ENCODE assay signal across 9 cellular contexts in genomic region chr7:150375662-150376521, GRCh38. TPM values are rescaled to one million over a fixed set of nuclear protein-coding genes. Genes with fewer than 3 reads are reported as not detected.
DNase-seq lines count a peak whose midpoint lies in the region; ATAC-seq, FAIRE-seq and TF ChIP-seq lines count a peak whose summit lies in the region.
"Had no signal": no experiment of that assay in that cellular context is flagged by ENCODE, and none has a peak within 500 bp of the region (broad histone marks: within the 10 kb centered on the region; RNA-seq: fewer than 3 reads in every experiment).

No MANE protein-coding gene starts in this region.

- CTCF ChIA-PET in GM12878 (lab: Yijun Ruan, JAX) = interaction anchor here (1.5 to 2.1 kb wide), 4 partner anchors 15 to 46 kb away, joined by 3 to 22 read pairs (median 6); a partner anchor contains a TSS

- TF ChIP-seq RAD21 in GM12878 (IDR thresholded peaks at IDR 0.05; ENCODE audit: insufficient read depth, low read depth, low read length) = no peak

- FAIRE-seq in GM12878 (lab: Jason Lieb, UNC) = peak; percentile 70
- FAIRE-seq: H54 had no signal

- peaks cover 54% of the 10 kb centered on the region for H3K4me1 ChIP-seq in GM12878 (ENCODE audit: control insufficient read depth, insufficient read depth, low read length)

- BruUV-seq in GM12878 (replicated peaks; lab: Mats Ljungman, UMichigan) = no TSS peak

- intact Hi-C loops in GM12878 (cut with micrococcal nuclease; ENCODE audit: unreplicated experiment) = loop anchor here (5.0 kb wide), 1 partner anchor 291 kb away; no protein-coding TSS in a partner anchor

- H3K27me3 Mint-ChIP-seq in IgD-negative memory B cell = peaks cover 1% of the 10 kb centered on the region

- H3K4me2 ChIP-seq in GM12878 (ENCODE audit: control insufficient read depth, insufficient read depth) = peak overlapping the region; percentile 60

- H3K9me3 Mint-ChIP-seq in IgD-negative memory B cell = no peaks in the 10 kb centered on the region

- H3K36me3 ChIP-seq in GM12878 (ENCODE audit: control insufficient read depth in 2 of 2, insufficient read depth in 2 of 2, low read length in 1 of 2) (peaks cover 11 to 17% of the 10 kb centered on the region in 2 experiments; a peak in 3 of 4 replicates), MG63 (peaks cover 2% of the 10 kb centered on the region)

- peak overlapping the region; percentile 89 to 93 (median 92) for H3K27ac Mint-ChIP-seq in IgD-negative memory B cell

- no peak overlapping the region for H2AFZ ChIP-seq in GM12878 (ENCODE audit: control insufficient read depth, low read depth, low read length)

- DNase-seq in GM12878 (ENCODE audit: low read depth, low spot score) (no peak), A172 (ENCODE audit: low spot score) (no peak), MG63 (no peak), NCI-H345 (lab: John Stamatoyannopoulos, UW) (no peak), iPS-NIHi7 (ENCODE audit: extremely low spot score) (no peak)
- peak; percentile 35 to 58 for DNase-seq in stimulated activated CD4-positive, alpha-beta T cell treated with anti-CD3 and anti-CD28 coated beads, Interleukin-2, amount 100 ng/mL, for 24 hours

- in situ Hi-C loops in GM12878 (cut with MboI) = no loop called here

- peak in 1 of 2 experiments; percentile 50; a peak in 1 of 4 replicates for TF ChIP-seq EP300 in GM12878 (IDR thresholded peaks at IDR 0.05; ENCODE audit: borderline replicate concordance in 1 of 2, control insufficient read depth in 1 of 2, low read depth in 2 of 2, low read length in 2 of 2)

- peak overlapping the region; percentile 97 for H3K27ac ChIP-seq in GM12878 (ENCODE audit: control insufficient read depth, insufficient read depth)

- RAD21 ChIA-PET in GM12878 (lab: Charles Lee; ENCODE audit: unreplicated experiment) = interaction anchor here (1.0 to 2.9 kb wide), 6 partner anchors 9 to 310 kb away, joined by 3 to 15 read pairs (median 4); partner anchors contain the start of gene GIMAP2

- ATAC-seq in GM18870 (IDR thresholded peaks at IDR 0.05; ENCODE audit: unreplicated experiment) (peak; percentile 25), GM12878 (peak; percentile 19)

- H3K79me2 ChIP-seq in GM12878 (ENCODE audit: control insufficient read depth, insufficient read depth, low read length) = peaks cover 57% of the 10 kb centered on the region

- H3K36me3 Mint-ChIP-seq in IgD-negative memory B cell = peaks cover 4% of the 10 kb centered on the region

- H3K4me3 ChIP-seq in GM12878 (no peak overlapping the region), MG63 (no peak overlapping the region)

- peak overlapping the region in 2 of 4 donors; percentile 0 to 87 for H3K4me3 Mint-ChIP-seq in IgD-negative memory B cell

- no peaks in the 10 kb centered on the region for H3K27me3 ChIP-seq in GM12878 (replicated peaks in 1 of 2; ENCODE audit: control insufficient read depth in 2 of 2, insufficient read depth in 2 of 2, low read length in 1 of 2)
- no peaks in the 10 kb centered on the region for H3K27me3 ChIP-seq in MG63

- H3K9me3 ChIP-seq in GM12878 (replicated peaks; ENCODE audit: control insufficient read depth, insufficient read depth, low read length) = no peaks in the 10 kb centered on the region
- no peaks in the 10 kb centered on the region for H3K9me3 ChIP-seq in MG63

- 39% methylated on average over 10 of the region's 10 CpGs for WGBS in GM12878 (ENCODE audit: insufficient coverage, insufficient replicate concordance, low lambda C conversion rate, missing lambda C conversion rate)

- peaks cover 35 to 50% (median 37%) of the 10 kb centered on the region in 3 donors for H3K4me1 Mint-ChIP-seq in IgD-negative memory B cell

- peak; percentile 32; the same call in 1 of the 2 replicates for TF ChIP-seq POLR2A in GM12878 (IDR thresholded peaks at IDR 0.05; ENCODE audit: low read depth, low read length)

- POLR2A ChIA-PET in GM12878 (lab: Charles Lee) = interaction anchor here (0.9 to 6.2 kb wide), 6 partner anchors 10 to 58 kb away, joined by 4 to 89 read pairs (median 8); a partner anchor contains a TSS

- peak overlapping the region; percentile 14; the same call in 1 of the 2 replicates for H3K9ac ChIP-seq in GM12878 (ENCODE audit: control insufficient read depth, insufficient read depth, low read length)

- SMC1A ChIA-PET in GM12878 (lab: Charles Lee; ENCODE audit: uncharacterized antibody, unreplicated experiment) = interaction anchor here (0.8 to 3.0 kb wide), 7 partner anchors 9 to 49 kb away, joined by 3 to 21 read pairs (median 8); a partner anchor contains a TSS

- no peaks in the 10 kb centered on the region; the same call in 1 of the 2 replicates for H4K20me1 ChIP-seq in GM12878 (ENCODE audit: control insufficient read depth, insufficient read depth)

- no peak for TF ChIP-seq CTCF in GM12878 (IDR thresholded peaks at IDR 0.05 in 2 of 3, conservative IDR thresholded peaks at IDR 0.05 in 1 of 3; ENCODE audit: control insufficient read depth in 2 of 3, extremely low read depth in 1 of 3, insufficient read depth in 1 of 3, low read depth in 3 of 3, low read length in 3 of 3)

RNA-seq across cellular contexts. Expression of gene ZNF775, which starts 3.2 kb away (rescaled TPM):
- polyA plus RNA-seq in IgD-negative memory B cell (5.1 TPM), GM12878 (2011; rRNA removed) (1.8 and 3.6 TPM in 2 replicates), GM12878 (2014; fragmentation: Illumina TruSeq; extraction: Trizol) (0.32 and 0.71 TPM in 2 replicates), GM12878 (2014; fragmentation: Nextera tagmentation; extraction: Ambion mirVana) (under 1 TPM; 0.05 to 0.46 TPM), GM12878 (2014; rRNA removed) (9.7 and 11.8 TPM in 2 replicates), GM12878 (2016; fragmentation: Nextera tagmentation; extraction: Ambion mirVana) (1 to 10 TPM in 1 of 2 experiments, under 1 TPM in 1; 0.62 to 1.4 TPM)
- 7.9 and 10.6 TPM in 2 replicates for total RNA-seq in GM12878 (2013; cell fraction: nucleolus; rRNA removed)
- total RNA-seq in GM12878 (2014; rRNA removed) (7.2 and 11.0 TPM in 2 replicates), GM12878 (2014; rRNA removed; fragmentation: Illumina TruSeq; extraction: Trizol) (2.3 and 2.8 TPM in 2 replicates), GM12878 (2021) (12.1 and 14.3 TPM in 2 replicates)
- 1.1 TPM for polyA plus RNA-seq in GM12878 (2011; ENCODE audit: low read depth)
- polyA plus RNA-seq in GM12878 (2011; cell fraction: cytosol; rRNA removed) = 3.6 and 8.5 TPM in 2 replicates
- polyA plus RNA-seq in GM12878 (2011; cell fraction: nucleus; rRNA removed) = 9.0 and 11.2 TPM in 2 replicates
- 5.9 and 7.2 TPM in 2 replicates for polyA plus RNA-seq in GM12878 (2012)
- polyA minus RNA-seq in GM12878 (2011; rRNA and poly(A)+ RNA removed) = 1.1 and 3.0 TPM in 2 replicates
- polyA minus RNA-seq in GM12878 (2011; cell fraction: cytosol; rRNA and poly(A)+ RNA removed) = 3.5 and 5.1 TPM in 2 replicates
- 2.3 and 4.7 TPM in 2 replicates for polyA minus RNA-seq in GM12878 (2011; cell fraction: nucleus; rRNA and poly(A)+ RNA removed)
- total RNA-seq in A172 (2014; rRNA removed; shearing (Covaris generic)) = 5.7 and 11.1 TPM in 2 replicates
- 4.0 and 13.9 TPM in 2 replicates for total RNA-seq in MG63 (2014; rRNA removed; shearing (Covaris generic); ENCODE audit: low replicate concordance)

RNA-seq across cellular contexts. Expression of gene REPIN1, which starts 7.3 kb away (rescaled TPM):
- polyA plus RNA-seq in IgD-negative memory B cell (118 TPM), GM12878 (2011; rRNA removed) (56.3 and 88.0 TPM in 2 replicates), GM12878 (2014; fragmentation: Illumina TruSeq; extraction: Trizol) (22.3 and 47.3 TPM in 2 replicates), GM12878 (2014; fragmentation: Nextera tagmentation; extraction: Ambion mirVana) (10 to 100 TPM in 1 of 2 experiments, 1 to 10 TPM in 1; 5.1 to 12.6 TPM), GM12878 (2014; rRNA removed) (139 and 159 TPM in 2 replicates), GM12878 (2016; fragmentation: Nextera tagmentation; extraction: Ambion mirVana) (10 to 100 TPM; 66.4 to 87.4 TPM)
- 152 and 192 TPM in 2 replicates for total RNA-seq in GM12878 (2013; cell fraction: nucleolus; rRNA removed)
- total RNA-seq in GM12878 (2014; rRNA removed) (111 and 122 TPM in 2 replicates), GM12878 (2014; rRNA removed; fragmentation: Illumina TruSeq; extraction: Trizol) (32.1 and 38.7 TPM in 2 replicates), GM12878 (2021) (161 and 172 TPM in 2 replicates)
- 43.7 TPM for polyA plus RNA-seq in GM12878 (2011; ENCODE audit: low read depth)
- 135 and 158 TPM in 2 replicates for polyA plus RNA-seq in GM12878 (2011; cell fraction: cytosol; rRNA removed)
- polyA plus RNA-seq in GM12878 (2011; cell fraction: nucleus; rRNA removed) = 309 and 343 TPM in 2 replicates
- polyA plus RNA-seq in GM12878 (2012) = 96.5 and 107 TPM in 2 replicates
- 40.9 and 86.3 TPM in 2 replicates for polyA minus RNA-seq in GM12878 (2011; rRNA and poly(A)+ RNA removed)
- 35.8 and 41.2 TPM in 2 replicates for polyA minus RNA-seq in GM12878 (2011; cell fraction: cytosol; rRNA and poly(A)+ RNA removed)
- polyA minus RNA-seq in GM12878 (2011; cell fraction: nucleus; rRNA and poly(A)+ RNA removed) = 59.8 and 89.9 TPM in 2 replicates
- 237 and 258 TPM in 2 replicates for total RNA-seq in A172 (2014; rRNA removed; shearing (Covaris generic))
- total RNA-seq in MG63 (2014; rRNA removed; shearing (Covaris generic); ENCODE audit: low replicate concordance) = 43.6 and 64.7 TPM in 2 replicates

RNA-seq across cellular contexts. Expression of gene RARRES2, which starts 34.5 kb away (rescaled TPM):
- not detected for polyA plus RNA-seq in IgD-negative memory B cell
- not detected in 2 replicates for total RNA-seq in GM12878 (2013; cell fraction: nucleolus; rRNA removed)
- 0.23 and 0.33 TPM in 2 replicates for total RNA-seq in GM12878 (2014; rRNA removed)
- not detected in 2 replicates for total RNA-seq in GM12878 (2014; rRNA removed; fragmentation: Illumina TruSeq; extraction: Trizol)
- total RNA-seq in GM12878 (2021) = 0.96 and 2.2 TPM in 2 replicates
- polyA plus RNA-seq in GM12878 (2011; ENCODE audit: low read depth) = 1.8 TPM
- polyA plus RNA-seq in GM12878 (2011; rRNA removed) = not detected in 2 replicates
- polyA plus RNA-seq in GM12878 (2011; cell fraction: cytosol; rRNA removed) = not detected in 2 replicates
- polyA plus RNA-seq in GM12878 (2011; cell fraction: nucleus; rRNA removed) = not detected in 2 replicates
- 1.9 and 2.2 TPM in 2 replicates for polyA plus RNA-seq in GM12878 (2012)
- polyA plus RNA-seq in GM12878 (2014; fragmentation: Illumina TruSeq; extraction: Trizol) = 0.29 TPM in 1 of 2 replicates, not detected in the other
- polyA plus RNA-seq in GM12878 (2014; fragmentation: Nextera tagmentation; extraction: Ambion mirVana) = under 1 TPM in 1 of 2 experiments, not detected in 1; 0.13 TPM
- polyA plus RNA-seq in GM12878 (2014; rRNA removed) = 0.18 and 0.41 TPM in 2 replicates
- polyA plus RNA-seq in GM12878 (2016; fragmentation: Nextera tagmentation; extraction: Ambion mirVana) = under 1 TPM; 0.40 to 1.00 TPM
- not detected in 2 replicates for polyA minus RNA-seq in GM12878 (2011; rRNA and poly(A)+ RNA removed)
- polyA minus RNA-seq in GM12878 (2011; cell fraction: cytosol; rRNA and poly(A)+ RNA removed) = not detected in 2 replicates
- not detected in 2 replicates for polyA minus RNA-seq in GM12878 (2011; cell fraction: nucleus; rRNA and poly(A)+ RNA removed)
- 48.7 and 50.4 TPM in 2 replicates for total RNA-seq in A172 (2014; rRNA removed; shearing (Covaris generic))
- not detected in 2 replicates for total RNA-seq in MG63 (2014; rRNA removed; shearing (Covaris generic); ENCODE audit: low replicate concordance)

RNA-seq across cellular contexts. Expression of gene ACTR3C, which starts 52.5 kb away (rescaled TPM):
- polyA plus RNA-seq in IgD-negative memory B cell = 5.2 TPM
- 55.8 and 61.6 TPM in 2 replicates for total RNA-seq in GM12878 (2013; cell fraction: nucleolus; rRNA removed)
- total RNA-seq in GM12878 (2014; rRNA removed) = 8.6 and 8.9 TPM in 2 replicates
- total RNA-seq in GM12878 (2014; rRNA removed; fragmentation: Illumina TruSeq; extraction: Trizol) = 6.1 and 6.3 TPM in 2 replicates
- 3.5 and 6.5 TPM in 2 replicates for total RNA-seq in GM12878 (2021)
- 2.2 TPM for polyA plus RNA-seq in GM12878 (2011; ENCODE audit: low read depth)
- 7.4 and 8.6 TPM in 2 replicates for polyA plus RNA-seq in GM12878 (2011; rRNA removed)
- 3.3 and 4.1 TPM in 2 replicates for polyA plus RNA-seq in GM12878 (2011; cell fraction: cytosol; rRNA removed)
- 11.1 and 14.7 TPM in 2 replicates for polyA plus RNA-seq in GM12878 (2011; cell fraction: nucleus; rRNA removed)
- 1.7 and 2.2 TPM in 2 replicates for polyA plus RNA-seq in GM12878 (2012)
- 3.3 and 3.4 TPM in 2 replicates for polyA plus RNA-seq in GM12878 (2014; fragmentation: Illumina TruSeq; extraction: Trizol)
- 1 to 10 TPM; 2.0 to 2.7 TPM for polyA plus RNA-seq in GM12878 (2014; fragmentation: Nextera tagmentation; extraction: Ambion mirVana)
- 5.3 and 5.6 TPM in 2 replicates for polyA plus RNA-seq in GM12878 (2014; rRNA removed)
- 10 to 100 TPM in 1 of 2 experiments, 1 to 10 TPM in 1; 6.6 to 10.2 TPM for polyA plus RNA-seq in GM12878 (2016; fragmentation: Nextera tagmentation; extraction: Ambion mirVana)
- polyA minus RNA-seq in GM12878 (2011; rRNA and poly(A)+ RNA removed) = 21.7 and 27.0 TPM in 2 replicates
- 8.3 and 8.6 TPM in 2 replicates for polyA minus RNA-seq in GM12878 (2011; cell fraction: cytosol; rRNA and poly(A)+ RNA removed)
- polyA minus RNA-seq in GM12878 (2011; cell fraction: nucleus; rRNA and poly(A)+ RNA removed) = 69.0 and 127 TPM in 2 replicates
- total RNA-seq in A172 (2014; rRNA removed; shearing (Covaris generic)) = 0.88 and 2.8 TPM in 2 replicates
- not detected in 2 replicates for total RNA-seq in MG63 (2014; rRNA removed; shearing (Covaris generic); ENCODE audit: low replicate concordance)

RNA-seq across cellular contexts. Expression of gene LRRC61, which starts 52.7 kb away (rescaled TPM):
- polyA plus RNA-seq in IgD-negative memory B cell (29.1 TPM), GM12878 (2011; rRNA removed) (9.6 and 16.3 TPM in 2 replicates), GM12878 (2014; fragmentation: Illumina TruSeq; extraction: Trizol) (3.6 and 5.9 TPM in 2 replicates), GM12878 (2014; fragmentation: Nextera tagmentation; extraction: Ambion mirVana) (1 to 10 TPM; 1.4 to 2.5 TPM), GM12878 (2014; rRNA removed) (27.3 and 32.4 TPM in 2 replicates), GM12878 (2016; fragmentation: Nextera tagmentation; extraction: Ambion mirVana) (10 to 100 TPM; 44.9 to 54.2 TPM)
- total RNA-seq in GM12878 (2013; cell fraction: nucleolus; rRNA removed) = 16.2 and 18.9 TPM in 2 replicates
- total RNA-seq in GM12878 (2014; rRNA removed) (26.9 and 32.6 TPM in 2 replicates), GM12878 (2014; rRNA removed; fragmentation: Illumina TruSeq; extraction: Trizol) (6.9 and 9.2 TPM in 2 replicates), GM12878 (2021) (28.9 and 31.1 TPM in 2 replicates)
- 6.5 TPM for polyA plus RNA-seq in GM12878 (2011; ENCODE audit: low read depth)
- 34.0 and 39.8 TPM in 2 replicates for polyA plus RNA-seq in GM12878 (2011; cell fraction: cytosol; rRNA removed)
- polyA plus RNA-seq in GM12878 (2011; cell fraction: nucleus; rRNA removed) = 16.1 and 23.6 TPM in 2 replicates
- polyA plus RNA-seq in GM12878 (2012) = 14.1 and 17.4 TPM in 2 replicates
- 19.7 and 23.8 TPM in 2 replicates for polyA minus RNA-seq in GM12878 (2011; rRNA and poly(A)+ RNA removed)
- 18.7 and 22.9 TPM in 2 replicates for polyA minus RNA-seq in GM12878 (2011; cell fraction: cytosol; rRNA and poly(A)+ RNA removed)
- 5.9 and 13.7 TPM in 2 replicates for polyA minus RNA-seq in GM12878 (2011; cell fraction: nucleus; rRNA and poly(A)+ RNA removed)
- total RNA-seq in A172 (2014; rRNA removed; shearing (Covaris generic)) = 0.67 TPM in 1 of 2 replicates, not detected in the other
- not detected in 2 replicates for total RNA-seq in MG63 (2014; rRNA removed; shearing (Covaris generic); ENCODE audit: low replicate concordance)

Comparison
In these comparisons a context has a peak if more than half of its experiments do, and no peak if none do; other contexts are left out.
1. DNase-seq: peak in stimulated activated CD4-positive, alpha-beta T cell treated with anti-CD3 and anti-CD28 coated beads, Interleukin-2, amount 100 ng/mL, for 24 hours (2 of 2); none in GM12878 (single experiment), A172 (single experiment), MG63 (single experiment), NCI-H345 (single experiment) and iPS-NIHi7 (single experiment).
2. RNA of gene RARRES2, which starts 34.5 kb away (total RNA-seq): 48.7 to 50.4 TPM in A172; 0.23 to 2.2 TPM in GM12878 and not detected in MG63; every median in the first group is over 10 times any median in the second.